Comparison of ENCODE assay signal across 13 cellular contexts in genomic region chr9:130027533-130028370, GRCh38. TPM values are rescaled to one million over a fixed set of nuclear protein-coding genes. Genes with fewer than 3 reads are reported as not detected.
DNase-seq lines count a peak whose midpoint lies in the region; ATAC-seq and TF ChIP-seq lines count a peak whose summit lies in the region.
"Had no signal": no experiment of that assay in that cellular context is flagged by ENCODE, and none has a peak within 500 bp of the region (broad histone marks: within the 10 kb centered on the region; RNA-seq: fewer than 3 reads in every experiment).

No MANE protein-coding gene starts in this region.

- no peaks in the 10 kb centered on the region for H3K9me3 ChIP-seq in T-helper 17 cell (ENCODE audit: control insufficient read depth, low read length, poor library complexity, severe bottlenecking)
- H3K9me3 ChIP-seq in gastroesophageal sphincter, result no peaks in the 10 kb centered on the region

- TF ChIP-seq POLR2A in gastroesophageal sphincter (IDR thresholded peaks at IDR 0.05), result no peak

- peak overlapping the region; percentile 44 for H3K4me3 Mint-ChIP-seq in activated CD4-positive, alpha-beta T cell treated with anti-CD3 and anti-CD28 coated beads for 36 hours
- H3K4me3 Mint-ChIP-seq in T-helper 17 cell, result no peak overlapping the region
- H3K4me3 Mint-ChIP-seq: type B pancreatic cell had no signal

- H3K27me3 Mint-ChIP-seq in activated CD4-positive, alpha-beta T cell treated with anti-CD3 and anti-CD28 coated beads for 36 hours, result no peaks in the 10 kb centered on the region
- no peaks in the 10 kb centered on the region for H3K27me3 Mint-ChIP-seq in T-helper 17 cell
- H3K27me3 Mint-ChIP-seq: type B pancreatic cell had no signal

- no peaks in the 10 kb centered on the region for H3K36me3 ChIP-seq in gastroesophageal sphincter
- H3K36me3 ChIP-seq: WERI-Rb-1 had no signal

- CTCF ChIA-PET in activated CD4-positive, alpha-beta T cell treated with anti-CD3 and anti-CD28 coated beads for 36 hours (lab: Charles Lee), result interaction anchor here (0.5 to 2.8 kb wide), 8 partner anchors 8 to 71 kb away, joined by 3 to 17 read pairs (median 4); no protein-coding TSS in a partner anchor

- no peak for DNase-seq in activated CD4-positive, alpha-beta T cell treated with anti-CD3 and anti-CD28 coated beads for 36 hours
- DNase-seq in activated CD4-positive, alpha-beta T cell treated with anti-CD3 and anti-CD28 coated beads for 4 hours, result no peak
- no peak for DNase-seq in T-helper 17 cell
- peak; percentile 9 for DNase-seq in stimulated activated naive CD8-positive, alpha-beta T cell treated with anti-CD3 and anti-CD28 coated beads, Interleukin-15, Interleukin-2, amounts not matched to agents 100 U/mL and 50 U/mL, for 24 hours
- DNase-seq in NCI-H2107 (lab: John Stamatoyannopoulos, UW), result no peak
- DNase-seq in NCI-H2196 treated with DMSO at 0.1 percent for 48 hours (lab: John Stamatoyannopoulos, UW; ENCODE audit: unreplicated experiment), result no peak
- DNase-seq in stimulated activated CD4-positive, alpha-beta T cell treated with anti-CD3 and anti-CD28 coated beads, Interleukin-4, amount 100 ng/mL, for 24 hours, result no peak
- DNase-seq: DMS153, NCI-H1417 treated with DMSO at 0.1 percent for 48 hours, WERI-Rb-1 had no signal

- TF ChIP-seq EP300 in gastroesophageal sphincter (IDR thresholded peaks at IDR 0.05), result no peak

- H3K27ac Mint-ChIP-seq in activated CD4-positive, alpha-beta T cell treated with anti-CD3 and anti-CD28 coated beads for 36 hours, result peak overlapping the region; percentile 92
- H3K27ac Mint-ChIP-seq in T-helper 17 cell, result peak overlapping the region; percentile 100
- H3K27ac Mint-ChIP-seq: type B pancreatic cell had no signal

- WGBS in gastroesophageal sphincter (ENCODE audit: low coverage in 1 of 2), 2 donors, result 66 to 87% methylated on average over 4 to 9 of the region's 9 CpGs

- TF ChIP-seq CTCF in gastroesophageal sphincter (IDR thresholded peaks at IDR 0.05), result no peak

- H3K9me3 Mint-ChIP-seq in activated CD4-positive, alpha-beta T cell treated with anti-CD3 and anti-CD28 coated beads for 36 hours (ENCODE audit: low read depth), result no peaks in the 10 kb centered on the region
- H3K9me3 Mint-ChIP-seq: type B pancreatic cell had no signal

- intact Hi-C loops in activated CD4-positive, alpha-beta T cell treated with anti-CD3 and anti-CD28 coated beads for 36 hours (cut with DNase I, micrococcal nuclease), result loop anchor here in 1 of 2 experiments (1.0 kb wide), 1 partner anchor 7 kb away; no protein-coding TSS in a partner anchor

- POLR2A ChIA-PET in activated CD4-positive, alpha-beta T cell treated with anti-CD3 and anti-CD28 coated beads for 36 hours (lab: Charles Lee), result interaction anchor here (0.6 to 3.6 kb wide), 11 partner anchors 10 to 158 kb away, joined by 3 to 32 read pairs (median 5); partner anchors contain the start of gene FNBP1

- no peaks in the 10 kb centered on the region for H3K27me3 ChIP-seq in gastroesophageal sphincter

- H3K4me1 Mint-ChIP-seq in activated CD4-positive, alpha-beta T cell treated with anti-CD3 and anti-CD28 coated beads for 36 hours, result peaks cover 99% of the 10 kb centered on the region
- peaks cover 72% of the 10 kb centered on the region for H3K4me1 Mint-ChIP-seq in T-helper 17 cell

- peaks cover 56% of the 10 kb centered on the region for H3K36me3 Mint-ChIP-seq in activated CD4-positive, alpha-beta T cell treated with anti-CD3 and anti-CD28 coated beads for 36 hours (ENCODE audit: low read depth)
- peaks cover 3% of the 10 kb centered on the region for H3K36me3 Mint-ChIP-seq in T-helper 17 cell (ENCODE audit: low read depth)
- H3K36me3 Mint-ChIP-seq: type B pancreatic cell had no signal

- H3K4me1 ChIP-seq in gastroesophageal sphincter, result peaks cover 23 to 100% (median 44%) of the 10 kb centered on the region in 3 donors

- no peak for ATAC-seq in activated CD4-positive, alpha-beta T cell treated with anti-CD3 and anti-CD28 coated beads for 36 hours
- ATAC-seq in T-helper 17 cell, result no peak
- ATAC-seq in gastroesophageal sphincter, result no peak
- ATAC-seq in stimulated activated naive CD8-positive, alpha-beta T cell treated with anti-CD3 and anti-CD28 coated beads, Interleukin-15, Interleukin-2, amounts not matched to agents 100 U/mL and 50 U/mL, for 24 hours, result peak; percentile 10
- ATAC-seq: sciatic nerve had no signal

- H3K4me3 ChIP-seq in gastroesophageal sphincter, result no peak overlapping the region

- H3K27ac ChIP-seq in gastroesophageal sphincter, result peak overlapping the region; percentile 88 to 99 (median 95)
- H3K27ac ChIP-seq: WERI-Rb-1 had no signal

RNA-seq across cellular contexts. Expression of gene FNBP1, which starts 15.2 kb away (rescaled TPM):
- total RNA-seq in activated CD4-positive, alpha-beta T cell treated with anti-CD3 and anti-CD28 coated beads for 36 hours, result 100 to 1,000 TPM; 254 to 354 TPM
- total RNA-seq in T-helper 17 cell, result 100 to 1,000 TPM; 219 to 221 TPM
- total RNA-seq in gastroesophageal sphincter, result 100 to 1,000 TPM; 119 to 343 (median 188) TPM

RNA-seq across cellular contexts. Expression of gene GPR107, which starts 26.0 kb away (rescaled TPM):
- total RNA-seq in activated CD4-positive, alpha-beta T cell treated with anti-CD3 and anti-CD28 coated beads for 36 hours, result 10 to 100 TPM; 17.7 to 19.7 TPM
- total RNA-seq in T-helper 17 cell, result 10 to 100 TPM; 22.1 to 26.2 TPM
- total RNA-seq in gastroesophageal sphincter, result 10 to 100 TPM; 24.2 to 38.4 (median 30.4) TPM
